In genomic region chr17:82671071-82671470, GRCh38 we compare ENCODE assay signal across 1 cellular context.
TF ChIP-seq lines count a peak whose summit lies in the region.

No MANE protein-coding gene starts in this region.

TF ChIP-seq in IMR-90, 13 proteins besides CTCF, POLR2A, EP300 and RAD21 (continued from another document):
- no peak for TF ChIP-seq USF2 (IDR thresholded peaks at IDR 0.05; ENCODE audit: low read depth, low read length)
TF ChIP-seq in IMR-90: peak in this region for 0.
